24 cellular contexts compared by ENCODE assay signal in genomic region chr3:63279442-63279841, GRCh38. TPM values are rescaled to one million over a fixed set of nuclear protein-coding genes. Genes with fewer than 3 reads are reported as not detected.
DNase-seq lines count a peak whose midpoint lies in the region; TF ChIP-seq lines count a peak whose summit lies in the region.
"Had no signal": no experiment of that assay in that cellular context is flagged by ENCODE, and none has a peak within 500 bp of the region (broad histone marks: within the 10 kb centered on the region; RNA-seq: fewer than 3 reads in every experiment).

No MANE protein-coding gene starts in this region.

- H3K9me3 ChIP-seq in left ventricle myocardium inferior (replicated peaks), result no peaks in the 10 kb centered on the region
- H3K9me3 ChIP-seq: ascending aorta, colonic mucosa, MG63, psoas muscle, uterus had no signal

- H3K27me3 Mint-ChIP-seq in brain, result peaks cover 44% of the 10 kb centered on the region
- H3K27me3 Mint-ChIP-seq in nephron (ENCODE audit: low read depth), result peaks cover 69% of the 10 kb centered on the region

- no peaks in the 10 kb centered on the region for H3K36me3 ChIP-seq in left ventricle myocardium inferior
- H3K36me3 ChIP-seq: ascending aorta, colonic mucosa, heart right ventricle, MG63, uterus had no signal

- H3K27ac ChIP-seq in left ventricle myocardium inferior (replicated peaks), result no peak overlapping the region
- H3K27ac ChIP-seq: ascending aorta, colonic mucosa, heart right ventricle, HL-60, psoas muscle, uterus had no signal

- H3K36me3 Mint-ChIP-seq in brain (no peaks in the 10 kb centered on the region), nephron (ENCODE audit: low read depth) (no peaks in the 10 kb centered on the region)
- H3K36me3 Mint-ChIP-seq: CD14-positive monocyte had no signal

- H3K4me1 Mint-ChIP-seq in brain (peaks cover 20% of the 10 kb centered on the region), nephron (peaks cover 13% of the 10 kb centered on the region)
- H3K4me1 Mint-ChIP-seq: CD14-positive monocyte, naive B cell had no signal

- H3K27ac Mint-ChIP-seq in brain (no peak overlapping the region), nephron (no peak overlapping the region)
- H3K27ac Mint-ChIP-seq: CD14-positive monocyte, naive B cell had no signal

- peaks cover 64% of the 10 kb centered on the region for H3K27me3 ChIP-seq in left ventricle myocardium inferior (ENCODE audit: low read depth)
- H3K27me3 ChIP-seq: ascending aorta had no signal

- H3K4me3 Mint-ChIP-seq in brain, result peak overlapping the region; percentile 84 to 91 (median 88)
- peak overlapping the region; percentile 55 to 76 (median 60) for H3K4me3 Mint-ChIP-seq in nephron
- H3K4me3 Mint-ChIP-seq: naive B cell had no signal

- peak overlapping the region; percentile 30 for H3K4me3 ChIP-seq in left ventricle myocardium inferior
- H3K4me3 ChIP-seq: ascending aorta, colonic mucosa, MG63, psoas muscle, uterus had no signal

- no peak for TF ChIP-seq CTCF in left ventricle myocardium inferior (IDR thresholded peaks at IDR 0.05; ENCODE audit: borderline replicate concordance)
- no peak for TF ChIP-seq CTCF in brain (conservative IDR thresholded peaks at IDR 0.05)
- no peak for TF ChIP-seq CTCF in nephron (IDR thresholded peaks at IDR 0.05; ENCODE audit: unreplicated experiment in 3 of 3)

- intact Hi-C loops in left ventricle myocardium inferior (cut with micrococcal nuclease), result no loop called here
- intact Hi-C loops in cardiac septum (cut with DNase I), result no loop called here

- DNase-seq in left ventricle myocardium inferior (no peak), cardiac septum (ENCODE audit: low spot score) (no peak), NCI-H1930 (lab: John Stamatoyannopoulos, UW) (no peak), NK-92 (lab: John Stamatoyannopoulos, UW; ENCODE audit: unreplicated experiment) (no peak), NCI-H1417 treated with DMSO at 0.1 percent for 48 hours (lab: John Stamatoyannopoulos, UW) (no peak)
- DNase-seq in stimulated activated CD4-positive, alpha-beta T cell treated with anti-CD3 and anti-CD28 coated beads, Interleukin-15, amount 100 ng/mL, for 24 hours, result no peak
- DNase-seq: activated CD4-positive, alpha-beta T cell treated with anti-CD3 and anti-CD28 coated beads, Interleukin-2, amount 50 U/mL, for 48 hours; activated naive CD4-positive, alpha-beta T cell treated with Interleukin-2 at 50 U/mL for 16 hours; activated T-cell treated with anti-CD3 and anti-CD28 coated beads for 4 hours; colonic mucosa; heart right ventricle; mammary epithelial cell; MG63; naive B cell; NCI-H1694 treated with DMSO at 0.1 percent for 48 hours; psoas muscle; uterus had no signal

- peaks cover 15% of the 10 kb centered on the region for H3K4me1 ChIP-seq in left ventricle myocardium inferior
- H3K4me1 ChIP-seq: ascending aorta, colonic mucosa, psoas muscle, uterus had no signal

- H3K9me3 Mint-ChIP-seq in brain (peaks cover 0 to 6% (median 0%) of the 10 kb centered on the region in 5 experiments), nephron (no peaks in the 10 kb centered on the region)

RNA-seq across cellular contexts. Expression of gene SYNPR, which starts 1.3 kb away (rescaled TPM):
- total RNA-seq in left ventricle myocardium inferior (0.93 TPM), cardiac septum (0.46 TPM)
- 8.1 TPM for polyA plus RNA-seq in brain (ENCODE audit: insufficient read depth, low read depth, low replicate concordance)
- total RNA-seq: ascending aorta, kidney, mammary epithelial cell, psoas muscle, subcutaneous adipose tissue had no signal
- polyA plus RNA-seq: CD14-positive monocyte, mammary epithelial cell had no signal
